ENCODE assay signal across 1 cellular context in the genomic region with DNA sequence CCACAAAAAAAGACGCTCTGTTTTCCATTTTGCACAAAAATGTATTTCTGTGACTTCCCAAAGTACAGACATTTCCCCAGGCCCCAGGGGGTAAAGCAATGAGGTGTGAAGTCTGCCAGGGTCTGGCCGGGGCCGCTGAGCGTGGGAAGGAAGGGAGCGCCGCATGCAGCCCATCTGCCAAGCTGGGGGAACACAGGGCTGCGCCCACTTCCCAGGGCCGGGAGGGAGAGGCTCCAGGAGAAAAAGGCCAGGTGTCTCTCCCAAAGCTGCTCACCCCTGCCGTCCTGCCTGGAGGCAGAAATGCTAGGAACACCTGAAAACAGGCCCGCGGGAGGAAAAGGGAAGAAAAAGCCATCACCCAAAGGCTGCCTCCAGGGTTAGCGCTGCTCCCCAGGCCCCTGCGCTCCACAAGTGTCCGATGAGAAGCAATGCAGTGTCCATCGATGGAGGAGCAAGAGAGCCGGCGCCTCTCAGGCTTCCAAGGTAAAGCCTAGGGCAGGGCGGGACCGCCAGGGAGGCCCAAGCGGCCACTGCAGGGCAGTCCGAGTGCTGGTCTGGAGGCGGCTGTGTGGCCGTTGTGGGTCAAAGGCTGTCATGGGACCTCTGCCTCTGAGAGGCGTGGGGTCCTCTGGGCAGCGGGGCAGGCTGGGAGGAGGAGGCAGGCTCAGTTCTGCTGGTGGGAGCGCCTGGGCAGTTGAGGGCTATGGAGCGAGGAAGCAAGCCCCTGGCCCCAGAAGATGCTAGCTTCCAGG.
TF ChIP-seq lines count a peak whose summit lies in the region.

No MANE protein-coding gene starts in this region.

TF ChIP-seq in H1, 55 proteins besides CTCF, POLR2A, EP300 and RAD21:
- TF ChIP-seq KDM4A (IDR thresholded peaks at IDR 0.05; ENCODE audit: low read depth, low read length, severe bottlenecking) (no peak), CHD1 (IDR thresholded peaks at IDR 0.05; ENCODE audit: low read depth, low read length) (no peak), ASH2L (IDR thresholded peaks at IDR 0.05; ENCODE audit: low read length) (no peak), RXRA (IDR thresholded peaks at IDR 0.05; ENCODE audit: insufficient read depth, low read depth, low read length) (no peak), ZNF274 (IDR thresholded peaks at IDR 0.05; ENCODE audit: borderline replicate concordance, extremely low read depth, low read length) (no peak), RFX5 (IDR thresholded peaks at IDR 0.05; ENCODE audit: borderline replicate concordance, low read depth, low read length) (no peak), KDM5A (IDR thresholded peaks at IDR 0.05; ENCODE audit: low read length) (no peak), EGR1 (IDR thresholded peaks at IDR 0.05; ENCODE audit: borderline replicate concordance, low read depth, low read length) (no peak), BACH1 (IDR thresholded peaks at IDR 0.05; ENCODE audit: low read length) (no peak), HDAC2 (IDR thresholded peaks at IDR 0.05; ENCODE audit: borderline replicate concordance in 1 of 2, low read depth in 2 of 2, low read length in 2 of 2) (no peak), KDM1A (IDR thresholded peaks at IDR 0.05; ENCODE audit: borderline replicate concordance, low read length) (no peak), CBX5 (IDR thresholded peaks at IDR 0.05; ENCODE audit: low read depth, low read length) (no peak), SIN3A (conservative IDR thresholded peaks at IDR 0.05 in 1 of 2, IDR thresholded peaks at IDR 0.05 in 1 of 2; ENCODE audit: low read depth in 1 of 2, low read length in 2 of 2) (no peak), BCL11A (IDR thresholded peaks at IDR 0.05; ENCODE audit: low read depth in 2 of 2, low read length in 2 of 2) (no peak), SUZ12 (IDR thresholded peaks at IDR 0.05; ENCODE audit: low read length) (no peak), SP1 (IDR thresholded peaks at IDR 0.05; ENCODE audit: low read depth, low read length) (no peak)
- TF ChIP-seq, protein P1, sequence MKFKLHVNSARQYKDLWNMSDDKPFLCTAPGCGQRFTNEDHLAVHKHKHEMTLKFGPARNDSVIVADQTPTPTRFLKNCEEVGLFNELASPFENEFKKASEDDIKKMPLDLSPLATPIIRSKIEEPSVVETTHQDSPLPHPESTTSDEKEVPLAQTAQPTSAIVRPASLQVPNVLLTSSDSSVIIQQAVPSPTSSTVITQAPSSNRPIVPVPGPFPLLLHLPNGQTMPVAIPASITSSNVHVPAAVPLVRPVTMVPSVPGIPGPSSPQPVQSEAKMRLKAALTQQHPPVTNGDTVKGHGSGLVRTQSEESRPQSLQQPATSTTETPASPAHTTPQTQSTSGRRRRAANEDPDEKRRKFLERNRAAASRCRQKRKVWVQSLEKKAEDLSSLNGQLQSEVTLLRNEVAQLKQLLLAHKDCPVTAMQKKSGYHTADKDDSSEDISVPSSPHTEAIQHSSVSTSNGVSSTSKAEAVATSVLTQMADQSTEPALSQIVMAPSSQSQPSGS (IDR thresholded peaks at IDR 0.05; ENCODE audit: low read length) = no peak
- TF ChIP-seq, protein P2, sequence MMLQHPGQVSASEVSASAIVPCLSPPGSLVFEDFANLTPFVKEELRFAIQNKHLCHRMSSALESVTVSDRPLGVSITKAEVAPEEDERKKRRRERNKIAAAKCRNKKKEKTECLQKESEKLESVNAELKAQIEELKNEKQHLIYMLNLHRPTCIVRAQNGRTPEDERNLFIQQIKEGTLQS (IDR thresholded peaks at IDR 0.05; ENCODE audit: insufficient read depth, low read depth, low read length) = no peak
